18 cellular contexts compared by ENCODE assay signal in the genomic region with DNA sequence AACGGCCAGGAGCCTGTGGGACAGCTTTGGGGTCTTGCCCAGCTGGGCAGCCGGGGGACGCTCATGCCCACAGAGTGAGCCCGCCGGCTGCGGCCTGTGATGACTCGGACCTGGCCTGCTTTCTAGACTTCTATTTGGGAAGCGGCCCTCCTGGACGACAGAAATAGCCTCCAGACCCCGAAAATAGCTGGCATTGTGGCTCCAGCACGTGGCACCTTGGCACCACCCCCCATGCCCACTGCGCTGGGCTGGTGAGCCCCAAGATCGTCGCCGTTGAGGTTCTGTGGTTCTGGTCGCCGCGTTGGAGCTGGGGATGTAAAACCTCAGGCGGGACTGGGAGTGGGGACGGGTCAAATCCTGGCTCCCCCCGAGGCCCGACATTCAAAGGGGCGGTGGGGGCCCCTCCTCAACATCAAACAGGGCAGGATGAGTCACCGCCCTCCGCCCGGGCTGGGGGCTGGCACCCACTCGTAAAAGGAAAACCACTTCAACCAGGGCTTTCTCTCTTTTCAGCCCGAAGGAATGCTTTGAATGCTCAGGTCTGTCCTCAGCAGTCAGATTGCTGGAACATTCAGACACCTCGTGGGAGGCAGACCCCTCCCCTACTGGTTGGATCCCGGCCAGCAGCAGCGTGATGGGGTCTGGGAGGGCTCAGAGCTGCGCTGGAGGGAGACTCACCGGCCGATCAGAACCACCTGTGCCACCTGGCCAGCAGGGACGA. TPM values are rescaled to one million over a fixed set of nuclear protein-coding genes. Genes with fewer than 3 reads are reported as not detected.
DNase-seq lines count a peak whose midpoint lies in the region; ATAC-seq lines count a peak whose summit lies in the region.
"Had no signal": no experiment of that assay in that cellular context is flagged by ENCODE, and none has a peak within 500 bp of the region (broad histone marks: within the 10 kb centered on the region; RNA-seq: fewer than 3 reads in every experiment).

No MANE protein-coding gene starts in this region.

- ATAC-seq in stimulated activated naive CD8-positive, alpha-beta T cell treated with anti-CD3 and anti-CD28 coated beads, Interleukin-15, amount 100 ng/mL, for 72 hours: peak; percentile 48
- ATAC-seq in HG02588 (IDR thresholded peaks at IDR 0.05; ENCODE audit: unreplicated experiment): no peak
- ATAC-seq: body of pancreas; foreskin keratinocyte; stimulated activated memory B cell treated with anti-CD40 and anti-IgM and Interleukin-4, amounts not matched to agents 10 μg/mL and 1 μg/mL and 100 μg/mL, for 72 hours had no signal

- no peak overlapping the region for H3K27ac Mint-ChIP-seq in activated naive CD8-positive, alpha-beta T cell
- no peak overlapping the region for H3K27ac Mint-ChIP-seq in activated naive CD8-positive, alpha-beta T cell treated with anti-CD3 and anti-CD28 coated beads for 36 hours
- no peak overlapping the region for H3K27ac Mint-ChIP-seq in stimulated activated naive CD8-positive, alpha-beta T cell treated with anti-CD3 and anti-CD28 coated beads, Interleukin-15, amount 100 ng/mL, for 72 hours
- H3K27ac Mint-ChIP-seq: H9; stimulated activated memory B cell treated with anti-CD40 and anti-IgM and Interleukin-4, amounts not matched to agents 10 μg/mL and 1 μg/mL and 100 μg/mL, for 72 hours had no signal

- DNase-seq in activated naive CD8-positive, alpha-beta T cell treated with anti-CD3 and anti-CD28 coated beads for 36 hours: no peak
- peak; percentile 26 for DNase-seq in LoVo (ENCODE audit: low spot score)
- peak; percentile 22 for DNase-seq in glomerular visceral epithelial cell (ENCODE audit: extremely low spot score)
- DNase-seq in stimulated activated naive CD8-positive, alpha-beta T cell treated with anti-CD3 and anti-CD28 coated beads, Interleukin-15, amount 100 ng/mL, for 72 hours: no peak
- no peak for DNase-seq in OCI-M1 (lab: John Stamatoyannopoulos, UW)
- DNase-seq in NCI-H2029 (lab: John Stamatoyannopoulos, UW): no peak
- DNase-seq: body of pancreas; CD4-positive, CD25-positive, alpha-beta regulatory T cell; effector memory CD4-positive, alpha-beta T cell; foreskin keratinocyte; H9; NCI-H1048; NCI-H524; SHP77; stimulated activated CD4-positive, alpha-beta T cell treated with anti-CD3 and anti-CD28 coated beads, Interleukin-2, amount 100 ng/mL, for 48 hours had no signal

- H3K4me1 Mint-ChIP-seq in activated naive CD8-positive, alpha-beta T cell (ENCODE audit: low read depth): peaks cover 14% of the 10 kb centered on the region
- peaks cover 8% of the 10 kb centered on the region for H3K4me1 Mint-ChIP-seq in activated naive CD8-positive, alpha-beta T cell treated with anti-CD3 and anti-CD28 coated beads for 36 hours
- H3K4me1 Mint-ChIP-seq in stimulated activated naive CD8-positive, alpha-beta T cell treated with anti-CD3 and anti-CD28 coated beads, Interleukin-15, amount 100 ng/mL, for 72 hours: peaks cover 11% of the 10 kb centered on the region
- H3K4me1 Mint-ChIP-seq: CD4-positive, CD25-positive, alpha-beta regulatory T cell had no signal

- H3K27me3 Mint-ChIP-seq in activated naive CD8-positive, alpha-beta T cell: no peaks in the 10 kb centered on the region
- no peaks in the 10 kb centered on the region for H3K27me3 Mint-ChIP-seq in activated naive CD8-positive, alpha-beta T cell treated with anti-CD3 and anti-CD28 coated beads for 36 hours
- no peaks in the 10 kb centered on the region for H3K27me3 Mint-ChIP-seq in stimulated activated naive CD8-positive, alpha-beta T cell treated with anti-CD3 and anti-CD28 coated beads, Interleukin-15, amount 100 ng/mL, for 72 hours
- H3K27me3 Mint-ChIP-seq: CD4-positive, CD25-positive, alpha-beta regulatory T cell; stimulated activated memory B cell treated with anti-CD40 and anti-IgM and Interleukin-4, amounts not matched to agents 10 μg/mL and 1 μg/mL and 100 μg/mL, for 72 hours had no signal

- peak overlapping the region; percentile 17 for H3K4me3 Mint-ChIP-seq in activated naive CD8-positive, alpha-beta T cell
- no peak overlapping the region for H3K4me3 Mint-ChIP-seq in activated naive CD8-positive, alpha-beta T cell treated with anti-CD3 and anti-CD28 coated beads for 36 hours
- H3K4me3 Mint-ChIP-seq in stimulated activated naive CD8-positive, alpha-beta T cell treated with anti-CD3 and anti-CD28 coated beads, Interleukin-15, amount 100 ng/mL, for 72 hours: peak overlapping the region; percentile 13 to 24
- H3K4me3 Mint-ChIP-seq: CD4-positive, CD25-positive, alpha-beta regulatory T cell; H9; stimulated activated memory B cell treated with anti-CD40 and anti-IgM and Interleukin-4, amounts not matched to agents 10 μg/mL and 1 μg/mL and 100 μg/mL, for 72 hours had no signal

- H3K36me3 Mint-ChIP-seq in activated naive CD8-positive, alpha-beta T cell: no peaks in the 10 kb centered on the region
- no peaks in the 10 kb centered on the region for H3K36me3 Mint-ChIP-seq in activated naive CD8-positive, alpha-beta T cell treated with anti-CD3 and anti-CD28 coated beads for 36 hours

- H3K9me3 Mint-ChIP-seq in activated naive CD8-positive, alpha-beta T cell (ENCODE audit: low read depth): no peaks in the 10 kb centered on the region
- H3K9me3 Mint-ChIP-seq in activated naive CD8-positive, alpha-beta T cell treated with anti-CD3 and anti-CD28 coated beads for 36 hours: no peaks in the 10 kb centered on the region
- H3K9me3 Mint-ChIP-seq in stimulated activated naive CD8-positive, alpha-beta T cell treated with anti-CD3 and anti-CD28 coated beads, Interleukin-15, amount 100 ng/mL, for 72 hours: no peaks in the 10 kb centered on the region
- H3K9me3 Mint-ChIP-seq: H9; stimulated activated memory B cell treated with anti-CD40 and anti-IgM and Interleukin-4, amounts not matched to agents 10 μg/mL and 1 μg/mL and 100 μg/mL, for 72 hours had no signal

RNA-seq across cellular contexts. Expression of gene GADD45B, which starts 42.1 kb away (rescaled TPM):
- total RNA-seq in activated naive CD8-positive, alpha-beta T cell treated with anti-CD3 and anti-CD28 coated beads for 36 hours: 10 to 100 TPM; 83.0 to 97.2 TPM

Comparison
In these comparisons a context has a peak if more than half of its experiments do, and no peak if none do; other contexts are left out.
1. DNase-seq: peak in LoVo (single experiment) and glomerular visceral epithelial cell (single experiment); none in activated naive CD8-positive, alpha-beta T cell treated with anti-CD3 and anti-CD28 coated beads for 36 hours (single experiment), stimulated activated naive CD8-positive, alpha-beta T cell treated with anti-CD3 and anti-CD28 coated beads, Interleukin-15, amount 100 ng/mL, for 72 hours (0 of 2), OCI-M1 (single experiment) and NCI-H2029 (single experiment).